Comparison of ENCODE assay signal across 1 cellular context in the genomic region with DNA sequence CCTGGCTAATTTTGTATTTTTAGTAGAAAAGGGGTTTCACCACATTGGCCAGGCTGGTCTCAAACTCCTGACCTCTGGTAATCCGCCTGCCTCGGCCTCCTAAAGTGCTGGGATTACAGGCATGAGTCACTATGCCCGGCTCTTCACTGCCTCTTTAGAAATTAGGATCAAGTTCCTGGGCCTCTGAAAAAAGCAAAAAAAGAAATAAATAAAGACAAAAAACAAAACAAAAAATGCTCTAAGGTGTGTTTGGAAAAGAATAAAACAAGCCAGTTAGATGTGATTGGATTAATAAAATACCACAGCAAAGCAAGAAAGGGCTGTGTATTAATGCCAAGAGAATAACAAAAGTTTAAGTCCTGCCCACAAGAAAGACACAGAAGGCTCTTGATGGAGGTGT.
TF ChIP-seq lines count a peak whose summit lies in the region.

No MANE protein-coding gene starts in this region.

TF ChIP-seq in GM23338, 12 proteins besides CTCF, POLR2A, EP300 and RAD21:
- TF ChIP-seq, protein P1, sequence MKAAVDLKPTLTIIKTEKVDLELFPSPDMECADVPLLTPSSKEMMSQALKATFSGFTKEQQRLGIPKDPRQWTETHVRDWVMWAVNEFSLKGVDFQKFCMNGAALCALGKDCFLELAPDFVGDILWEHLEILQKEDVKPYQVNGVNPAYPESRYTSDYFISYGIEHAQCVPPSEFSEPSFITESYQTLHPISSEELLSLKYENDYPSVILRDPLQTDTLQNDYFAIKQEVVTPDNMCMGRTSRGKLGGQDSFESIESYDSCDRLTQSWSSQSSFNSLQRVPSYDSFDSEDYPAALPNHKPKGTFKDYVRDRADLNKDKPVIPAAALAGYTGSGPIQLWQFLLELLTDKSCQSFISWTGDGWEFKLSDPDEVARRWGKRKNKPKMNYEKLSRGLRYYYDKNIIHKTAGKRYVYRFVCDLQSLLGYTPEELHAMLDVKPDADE (IDR thresholded peaks at IDR 0.05): no peak
- TF ChIP-seq EZH2 (IDR thresholded peaks at IDR 0.05; ENCODE audit: low read depth, unreplicated experiment) (no peak), EZH2phosphoT487 (IDR thresholded peaks at IDR 0.05; ENCODE audit: unreplicated experiment) (no peak), ZNF114 (CRISPR knock-in tag; IDR thresholded peaks at IDR 0.05) (no peak), POLR2AphosphoS5 (IDR thresholded peaks at IDR 0.05; ENCODE audit: low read depth) (no peak)
- TF ChIP-seq, protein P2, sequence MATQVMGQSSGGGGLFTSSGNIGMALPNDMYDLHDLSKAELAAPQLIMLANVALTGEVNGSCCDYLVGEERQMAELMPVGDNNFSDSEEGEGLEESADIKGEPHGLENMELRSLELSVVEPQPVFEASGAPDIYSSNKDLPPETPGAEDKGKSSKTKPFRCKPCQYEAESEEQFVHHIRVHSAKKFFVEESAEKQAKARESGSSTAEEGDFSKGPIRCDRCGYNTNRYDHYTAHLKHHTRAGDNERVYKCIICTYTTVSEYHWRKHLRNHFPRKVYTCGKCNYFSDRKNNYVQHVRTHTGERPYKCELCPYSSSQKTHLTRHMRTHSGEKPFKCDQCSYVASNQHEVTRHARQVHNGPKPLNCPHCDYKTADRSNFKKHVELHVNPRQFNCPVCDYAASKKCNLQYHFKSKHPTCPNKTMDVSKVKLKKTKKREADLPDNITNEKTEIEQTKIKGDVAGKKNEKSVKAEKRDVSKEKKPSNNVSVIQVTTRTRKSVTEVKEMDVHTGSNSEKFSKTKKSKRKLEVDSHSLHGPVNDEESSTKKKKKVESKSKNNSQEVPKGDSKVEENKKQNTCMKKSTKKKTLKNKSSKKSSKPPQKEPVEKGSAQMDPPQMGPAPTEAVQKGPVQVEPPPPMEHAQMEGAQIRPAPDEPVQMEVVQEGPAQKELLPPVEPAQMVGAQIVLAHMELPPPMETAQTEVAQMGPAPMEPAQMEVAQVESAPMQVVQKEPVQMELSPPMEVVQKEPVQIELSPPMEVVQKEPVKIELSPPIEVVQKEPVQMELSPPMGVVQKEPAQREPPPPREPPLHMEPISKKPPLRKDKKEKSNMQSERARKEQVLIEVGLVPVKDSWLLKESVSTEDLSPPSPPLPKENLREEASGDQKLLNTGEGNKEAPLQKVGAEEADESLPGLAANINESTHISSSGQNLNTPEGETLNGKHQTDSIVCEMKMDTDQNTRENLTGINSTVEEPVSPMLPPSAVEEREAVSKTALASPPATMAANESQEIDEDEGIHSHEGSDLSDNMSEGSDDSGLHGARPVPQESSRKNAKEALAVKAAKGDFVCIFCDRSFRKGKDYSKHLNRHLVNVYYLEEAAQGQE (IDR thresholded peaks at IDR 0.05; ENCODE audit: unreplicated experiment): no peak
TF ChIP-seq in GM23338: peak in this region for 0.
